17 cellular contexts compared by ENCODE assay signal in the genomic region with DNA sequence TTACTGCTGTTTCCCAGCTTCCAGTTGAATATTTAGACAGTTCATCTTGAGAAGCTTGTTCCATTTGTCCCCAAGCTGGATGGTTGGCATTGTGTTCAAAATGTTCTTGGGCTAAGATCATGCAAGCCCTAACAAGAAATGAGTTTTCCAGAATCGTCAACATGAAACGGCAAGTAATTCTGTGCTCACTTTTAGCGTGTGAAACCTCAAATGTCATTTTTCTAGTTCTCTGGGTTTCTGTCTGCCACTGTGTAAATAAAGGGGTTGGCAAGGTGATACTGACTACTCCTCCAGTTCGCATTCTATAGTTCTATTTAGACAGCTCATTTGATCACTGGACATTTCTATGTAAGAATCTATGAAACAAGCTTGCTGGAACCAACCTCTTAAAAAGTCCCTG.
DNase-seq lines count a peak whose midpoint lies in the region; ATAC-seq, FAIRE-seq and TF ChIP-seq lines count a peak whose summit lies in the region.
"Had no signal": no experiment of that assay in that cellular context is flagged by ENCODE, and none has a peak within 500 bp of the region (broad histone marks: within the 10 kb centered on the region; RNA-seq: fewer than 3 reads in every experiment).

No MANE protein-coding gene starts in this region.

- peak; percentile 63 for FAIRE-seq in GM19239 (lab: Jason Lieb, UNC)
- FAIRE-seq: D721Med had no signal

- DNase-seq in GM19239 (ENCODE audit: insufficient read length, low spot score) (no peak), mammary epithelial cell (peak; percentile 89), islet precursor cell (no peak), NCI-H526 (lab: John Stamatoyannopoulos, UW) (no peak)
- no peak for DNase-seq in stimulated activated CD4-positive, alpha-beta T cell treated with anti-CD3 and anti-CD28 coated beads, Interleukin-15, amount 100 ng/mL, for 24 hours
- DNase-seq: activated effector memory CD4-positive, alpha-beta T cell treated with anti-CD3 and anti-CD28 coated beads, Interleukin-2, amount 50 U/mL, for 16 hours; heart left ventricle; NCI-H510A; occipital lobe; PC-3 had no signal

- 4% methylated on average over 4 of the region's 4 CpGs for WGBS in mammary epithelial cell (ENCODE audit: low coverage, missing lambda C conversion rate)

- in situ Hi-C loops in mammary epithelial cell (cut with MboI; ENCODE audit: low sequenced_read_pairs in 2 of 2) = no loop called here

- no peak overlapping the region for H3K9ac ChIP-seq in mammary epithelial cell (ENCODE audit: insufficient read depth, low read length)

- peak overlapping the region; percentile 14 for H3K27ac ChIP-seq in mammary epithelial cell (ENCODE audit: insufficient read depth, low read depth, low read length)
- H3K27ac ChIP-seq: ascending aorta, coronary artery, heart left ventricle had no signal

- no peak for TF ChIP-seq CTCF in mammary epithelial cell (conservative IDR thresholded peaks at IDR 0.05 in 1 of 2, IDR thresholded peaks at IDR 0.05 in 1 of 2; ENCODE audit: extremely low read depth in 1 of 2, insufficient read depth in 1 of 2, low read depth in 1 of 2, low read length in 2 of 2)

- no peaks in the 10 kb centered on the region for H3K27me3 ChIP-seq in mammary epithelial cell (ENCODE audit: insufficient read depth, low read length)
- H3K27me3 ChIP-seq: ascending aorta, heart left ventricle had no signal

- intact Hi-C loops in mammary epithelial cell (cut with micrococcal nuclease) = no loop called here

- H3K36me3 ChIP-seq in mammary epithelial cell (ENCODE audit: insufficient read depth, low read length) = no peaks in the 10 kb centered on the region
- H3K36me3 ChIP-seq: ascending aorta, heart left ventricle had no signal

- H3K4me1 ChIP-seq in mammary epithelial cell (ENCODE audit: insufficient read depth, low read length) = peaks cover 23% of the 10 kb centered on the region
- H3K4me1 ChIP-seq: ascending aorta, heart left ventricle had no signal

- H4K20me1 ChIP-seq in mammary epithelial cell (ENCODE audit: insufficient read depth, low read length) = no peaks in the 10 kb centered on the region

- dilution Hi-C loops in mammary epithelial cell (cut with HindIII; ENCODE audit: low sequenced_read_pairs) = no loop called here

- peak overlapping the region; percentile 34 for H3K4me2 ChIP-seq in mammary epithelial cell (ENCODE audit: insufficient read depth, low read depth, low read length)

- no TSS peak for BruUV-seq in mammary epithelial cell (replicated peaks; lab: Mats Ljungman, UMichigan)

- H2AFZ ChIP-seq in mammary epithelial cell (ENCODE audit: low read depth, low read length) = peak overlapping the region; percentile 6

- ATAC-seq in GM18498 (IDR thresholded peaks at IDR 0.05; ENCODE audit: unreplicated experiment) = peak; percentile 73
- ATAC-seq in HG02870 (IDR thresholded peaks at IDR 0.05; ENCODE audit: unreplicated experiment) = peak; percentile 69
- no peak for ATAC-seq in GM21825 (IDR thresholded peaks at IDR 0.05; ENCODE audit: unreplicated experiment)
- ATAC-seq: heart left ventricle; PC-3; stimulated activated memory B cell treated with anti-CD40 and anti-IgM and Interleukin-4, amounts not matched to agents 10 μg/mL and 1 μg/mL and 100 μg/mL, for 72 hours had no signal

- CTCF ChIA-PET in mammary epithelial cell (lab: Charles Lee; ENCODE audit: low non-redundant PET) = interaction anchor here (0.7 kb wide), 1 partner anchor 259 kb away, joined by 3 read pairs; no protein-coding TSS in a partner anchor

- H3K9me3 ChIP-seq in mammary epithelial cell (replicated peaks; ENCODE audit: insufficient read depth, low read length) = no peaks in the 10 kb centered on the region
- H3K9me3 ChIP-seq: ascending aorta, heart left ventricle had no signal

- H3K4me3 ChIP-seq in mammary epithelial cell (replicated peaks in 1 of 3; ENCODE audit: insufficient read depth in 1 of 3, low read depth in 2 of 3, low read length in 3 of 3) = no peak overlapping the region
- H3K4me3 ChIP-seq: ascending aorta, coronary artery, heart left ventricle had no signal

- H3K79me2 ChIP-seq in mammary epithelial cell (ENCODE audit: insufficient read depth, low read length) = no peaks in the 10 kb centered on the region
